Comparison of ENCODE assay signal across 13 cellular contexts in genomic region chr3:43405888-43406636, GRCh38.
A peak's percentile ranks its signal among the peaks of the same experiment; 100 is the strongest.
DNase-seq lines count a peak whose midpoint lies in the region; ATAC-seq and TF ChIP-seq lines count a peak whose summit lies in the region.
"Had no signal": no experiment of that assay in that cellular context is flagged by ENCODE, and none has a peak within 500 bp of the region (broad histone marks: within the 10 kb centered on the region; RNA-seq: fewer than 3 reads in every experiment).

No MANE protein-coding gene starts in this region.

- H3K27ac ChIP-seq in right atrium auricular region (peak overlapping the region in 1 of 2 donors; percentile 14), tibial artery (peak overlapping the region; percentile 60 to 65)

- no peaks in the 10 kb centered on the region for H3K9me3 ChIP-seq in right atrium auricular region
- H3K9me3 ChIP-seq in tibial artery = no peaks in the 10 kb centered on the region

- peak; percentile 89 for ATAC-seq in Right ventricle myocardium superior (ENCODE audit: poor library complexity)
- no peak for ATAC-seq in GM18870 (IDR thresholded peaks at IDR 0.05; ENCODE audit: unreplicated experiment)
- no peak for ATAC-seq in HG02678 (IDR thresholded peaks at IDR 0.05; ENCODE audit: unreplicated experiment)
- ATAC-seq: activated CD4-positive, CD25-positive, alpha-beta regulatory T cell treated with anti-CD3 and anti-CD28 coated beads, Interleukin-2, amount 50 U/mL, for 24 hours had no signal

- no peaks in the 10 kb centered on the region for H3K9me3 Mint-ChIP-seq in activated T-helper 1 cell treated with anti-CD3 and anti-CD28 coated beads, Interleukin-12 subunit alpha, Interleukin-12 subunit beta, Interleukin-2, Interleukin-4 antibody, amounts not matched to agents 30 ng/mL and 10 ng/mL and 1 ng/mL, durations not matched to agents 14 hours and 24 hours and 36 hours

- H3K36me3 Mint-ChIP-seq in activated T-helper 1 cell treated with anti-CD3 and anti-CD28 coated beads, Interleukin-12 subunit alpha, Interleukin-12 subunit beta, Interleukin-2, Interleukin-4 antibody, amounts not matched to agents 30 ng/mL and 10 ng/mL and 1 ng/mL, durations not matched to agents 14 hours and 24 hours and 36 hours (ENCODE audit: low read depth) = peaks cover 3% of the 10 kb centered on the region

- H3K4me3 ChIP-seq in right atrium auricular region (no peak overlapping the region), cardiac fibroblast (replicated peaks in 1 of 2; ENCODE audit: low read depth in 2 of 2, low read length in 2 of 2) (no peak overlapping the region), tibial artery (no peak overlapping the region)

- peaks cover 7% of the 10 kb centered on the region for H3K4me1 Mint-ChIP-seq in activated T-helper 1 cell treated with anti-CD3 and anti-CD28 coated beads, Interleukin-12 subunit alpha, Interleukin-12 subunit beta, Interleukin-2, Interleukin-4 antibody, amounts not matched to agents 30 ng/mL and 10 ng/mL and 1 ng/mL, durations not matched to agents 14 hours and 24 hours and 36 hours (ENCODE audit: low read depth)

- H3K4me1 ChIP-seq in right atrium auricular region = peaks cover 0 to 7% of the 10 kb centered on the region in 2 donors
- H3K4me1 ChIP-seq in tibial artery = peaks cover 0 to 24% (median 7%) of the 10 kb centered on the region in 4 donors

- peak; percentile 48 for DNase-seq in Right ventricle myocardium superior
- DNase-seq in right atrium auricular region (ENCODE audit: low spot score) = no peak
- peak; percentile 86 to 94 for DNase-seq in cardiac fibroblast (ENCODE audit: low read depth in 2 of 2)
- peak; percentile 83 for DNase-seq in iris pigment epithelial cell (ENCODE audit: low read depth)
- DNase-seq in tibial artery = peak; percentile 28 to 81
- DNase-seq in activated T-helper 1 cell treated with anti-CD3 and anti-CD28 coated beads, Interleukin-12 subunit alpha, Interleukin-12 subunit beta, Interleukin-2, Interleukin-4 antibody, amounts not matched to agents 30 ng/mL and 10 ng/mL and 1 ng/mL, durations not matched to agents 14 hours and 24 hours and 36 hours (ENCODE audit: low spot score) = no peak
- DNase-seq: cortex of kidney, NCI-H1105 treated with DMSO at 0.1 percent for 48 hours, NCI-H524, SIG-M5 had no signal

- no peak overlapping the region for H3K4me3 Mint-ChIP-seq in activated T-helper 1 cell treated with anti-CD3 and anti-CD28 coated beads, Interleukin-12 subunit alpha, Interleukin-12 subunit beta, Interleukin-2, Interleukin-4 antibody, amounts not matched to agents 30 ng/mL and 10 ng/mL and 1 ng/mL, durations not matched to agents 14 hours and 24 hours and 36 hours

- no peaks in the 10 kb centered on the region for H3K36me3 ChIP-seq in right atrium auricular region
- no peaks in the 10 kb centered on the region for H3K36me3 ChIP-seq in tibial artery

- intact Hi-C loops in Right ventricle myocardium superior (cut with DNase I) = loop anchor here (10.0 kb wide), 1 partner anchor 99 kb away; no protein-coding TSS in a partner anchor
- intact Hi-C loops in tibial artery (cut with DNase I; ENCODE audit: low total_unique reads) = no loop called here
- intact Hi-C loops in activated T-helper 1 cell treated with anti-CD3 and anti-CD28 coated beads, Interleukin-12 subunit alpha, Interleukin-12 subunit beta, Interleukin-2, Interleukin-4 antibody, amounts not matched to agents 30 ng/mL and 10 ng/mL and 1 ng/mL, durations not matched to agents 14 hours and 24 hours and 36 hours (cut with micrococcal nuclease) = no loop called here

- no peaks in the 10 kb centered on the region for H3K27me3 ChIP-seq in right atrium auricular region
- H3K27me3 ChIP-seq in tibial artery = no peaks in the 10 kb centered on the region

- H3K27me3 Mint-ChIP-seq in activated T-helper 1 cell treated with anti-CD3 and anti-CD28 coated beads, Interleukin-12 subunit alpha, Interleukin-12 subunit beta, Interleukin-2, Interleukin-4 antibody, amounts not matched to agents 30 ng/mL and 10 ng/mL and 1 ng/mL, durations not matched to agents 14 hours and 24 hours and 36 hours (ENCODE audit: insufficient read depth) = peaks cover 3% of the 10 kb centered on the region

- no peak overlapping the region for H3K27ac Mint-ChIP-seq in activated T-helper 1 cell treated with anti-CD3 and anti-CD28 coated beads, Interleukin-12 subunit alpha, Interleukin-12 subunit beta, Interleukin-2, Interleukin-4 antibody, amounts not matched to agents 30 ng/mL and 10 ng/mL and 1 ng/mL, durations not matched to agents 14 hours and 24 hours and 36 hours

- TF ChIP-seq CTCF in right atrium auricular region (IDR thresholded peaks at IDR 0.05) (no peak), cardiac fibroblast (IDR thresholded peaks at IDR 0.05; ENCODE audit: low read depth, low read length) (no peak), tibial artery (IDR thresholded peaks at IDR 0.05) (no peak)

Comparison
In these comparisons a context has a peak if more than half of its experiments do, and no peak if none do; other contexts are left out.
1. DNase-seq: peak in Right ventricle myocardium superior (single experiment), cardiac fibroblast (2 of 2), iris pigment epithelial cell (single experiment) and tibial artery (2 of 2); none in right atrium auricular region (single experiment) and activated T-helper 1 cell treated with anti-CD3 and anti-CD28 coated beads, Interleukin-12 subunit alpha, Interleukin-12 subunit beta, Interleukin-2, Interleukin-4 antibody, amounts not matched to agents 30 ng/mL and 10 ng/mL and 1 ng/mL, durations not matched to agents 14 hours and 24 hours and 36 hours (single experiment).